1 cellular context compared by ENCODE assay signal in genomic region chr4:2468464-2469191, GRCh38.
TF ChIP-seq lines count a peak whose summit lies in the region.

RNF4 (plus strand) TSS chr4:2469106; CDS start chr4:2490494, 21,388 bp downstream.

TF ChIP-seq in K562, 482 proteins besides CTCF, POLR2A, EP300 and RAD21 (continued from another document):
- TF ChIP-seq ZMIZ1 (IDR thresholded peaks at IDR 0.05; ENCODE audit: low read depth in 2 of 2, low read length in 2 of 2) (no peak), EGR1 (conservative IDR thresholded peaks at IDR 0.05) (peak; percentile 90), AFF4 (CRISPR knock-in tag; IDR thresholded peaks at IDR 0.05) (no peak; the same call in 1 of the 2 replicates), ETV6 (IDR thresholded peaks at IDR 0.05; ENCODE audit: borderline replicate concordance in 1 of 2, low read depth in 2 of 2, low read length in 1 of 2) (no peak), ETV6 (CRISPR knock-in tag; IDR thresholded peaks at IDR 0.05; ENCODE audit: borderline replicate concordance) (0 out of 2 replicates have a peak, but pooled peaks have one; percentile 38), POLR3A (IDR thresholded peaks at IDR 0.05; ENCODE audit: borderline replicate concordance, extremely low read depth, insufficient read depth, insufficient read length) (no peak), RNF2 (IDR thresholded peaks at IDR 0.05) (peak; percentile 45; the same call in 1 of the 2 replicates), ZNF639 (CRISPR knock-in tag; conservative IDR thresholded peaks at IDR 0.05 in 1 of 2, IDR thresholded peaks at IDR 0.05 in 1 of 2) (peak in 1 of 2 experiments; percentile 62; a peak in 1 of 4 replicates), ESRRA (IDR thresholded peaks at IDR 0.05; ENCODE audit: borderline replicate concordance, low read depth) (no peak; the same call in 1 of the 2 replicates), CREB5 (CRISPR knock-in tag; IDR thresholded peaks at IDR 0.05) (no peak), PTBP1 (IDR thresholded peaks at IDR 0.05; ENCODE audit: low read depth, low read length) (no peak), DNMT1 (IDR thresholded peaks at IDR 0.05) (no peak), MECOM (CRISPR knock-in tag; IDR thresholded peaks at IDR 0.05) (no peak), CHD7 (IDR thresholded peaks at IDR 0.05; ENCODE audit: low read depth, low read length) (no peak), ZSCAN29 (IDR thresholded peaks at IDR 0.05) (no peak), WHSC1 (IDR thresholded peaks at IDR 0.05; ENCODE audit: low read length) (no peak), ZNF23 (CRISPR knock-in tag; IDR thresholded peaks at IDR 0.05) (no peak), ZBTB2 (IDR thresholded peaks at IDR 0.05) (no peak), THAP12 (CRISPR knock-in tag; IDR thresholded peaks at IDR 0.05) (peak; percentile 43; the same call in 1 of the 2 replicates), ZNF589 (CRISPR knock-in tag; IDR thresholded peaks at IDR 0.05; ENCODE audit: low read depth) (no peak), CBX8 (IDR thresholded peaks at IDR 0.05; ENCODE audit: borderline replicate concordance, extremely low read depth, low read depth, low read length, poor library complexity, severe bottlenecking) (no peak), HIVEP1 (CRISPR knock-in tag; IDR thresholded peaks at IDR 0.05) (no peak), ZKSCAN3 (CRISPR knock-in tag; IDR thresholded peaks at IDR 0.05) (no peak), ZNF311 (CRISPR knock-in tag; IDR thresholded peaks at IDR 0.05) (no peak), THRAP3 (IDR thresholded peaks at IDR 0.05; ENCODE audit: borderline replicate concordance) (no peak), ZFPM2 (CRISPR knock-in tag; IDR thresholded peaks at IDR 0.05) (no peak), KLF10 (CRISPR knock-in tag; IDR thresholded peaks at IDR 0.05) (no peak), MAFG (tag; conservative IDR thresholded peaks at IDR 0.05) (no peak), ZNF431 (CRISPR knock-in tag; IDR thresholded peaks at IDR 0.05) (peak; percentile 78; the same call in 1 of the 2 replicates), ZNF780A (CRISPR knock-in tag; IDR thresholded peaks at IDR 0.05) (no peak), ZBTB1 (CRISPR knock-in tag; IDR thresholded peaks at IDR 0.05; ENCODE audit: borderline replicate concordance, low read depth) (no peak; the same call in 1 of the 2 replicates)
